ENCODE assay signal across 27 cellular contexts in the genomic region with DNA sequence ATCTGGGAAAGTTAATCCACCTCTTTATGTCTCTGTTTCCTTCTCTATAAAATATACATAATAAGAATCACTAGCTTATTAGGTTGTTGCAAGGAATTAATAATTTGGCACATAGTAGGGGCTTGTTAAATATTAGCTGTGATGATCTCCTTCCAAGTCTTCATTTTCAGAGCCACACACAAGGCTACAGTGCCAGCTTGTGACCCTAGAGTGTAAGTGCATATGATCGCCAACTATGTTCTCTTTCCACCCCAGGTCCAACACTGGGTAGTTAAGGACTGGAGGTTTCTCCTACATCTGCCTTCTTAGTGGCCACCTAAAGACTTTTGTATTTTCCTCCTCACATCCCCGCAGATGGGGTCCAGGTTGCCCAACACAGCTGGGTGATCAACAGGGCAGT. TPM values are rescaled to one million over a fixed set of nuclear protein-coding genes. Genes with fewer than 3 reads are reported as not detected.
DNase-seq lines count a peak whose midpoint lies in the region; ATAC-seq and TF ChIP-seq lines count a peak whose summit lies in the region.
"Had no signal": no experiment of that assay in that cellular context is flagged by ENCODE, and none has a peak within 500 bp of the region (broad histone marks: within the 10 kb centered on the region; RNA-seq: fewer than 3 reads in every experiment).

No MANE protein-coding gene starts in this region.

- H3K27ac ChIP-seq in H9 (ENCODE audit: insufficient read length, low read depth, low read length) (no peak overlapping the region), Panc1 (ENCODE audit: low read length) (no peak overlapping the region), mesendoderm (ENCODE audit: low read depth, low read length) (no peak overlapping the region), hepatocyte (no peak overlapping the region)
- H3K27ac ChIP-seq: brain microvascular endothelial cell, epithelial cell of prostate, uterus had no signal

- no peak overlapping the region for H3K4me3 Mint-ChIP-seq in H9
- H3K4me3 Mint-ChIP-seq in activated CD4-positive, alpha-beta T cell treated with anti-CD3 and anti-CD28 coated beads, Interleukin-2, amount 10 ng/mL, durations not matched to agents 24 days and 14 days = no peak overlapping the region
- H3K4me3 Mint-ChIP-seq: activated T-helper 1 cell treated with anti-CD3 and anti-CD28 coated beads, Interleukin-12 subunit alpha, Interleukin-12 subunit beta, Interleukin-2, Interleukin-4 antibody, amounts not matched to agents 30 ng/mL and 10 ng/mL and 1 ng/mL, durations not matched to agents 14 hours and 24 hours and 36 hours; CD14-positive monocyte; stimulated activated naive CD8-positive, alpha-beta T cell treated with anti-CD3 and anti-CD28 coated beads, Interleukin-15, amount 100 ng/mL, for 72 hours had no signal

- H3K79me1 ChIP-seq in H9 (ENCODE audit: insufficient read depth, low read depth, low read length, poor library complexity, severe bottlenecking) (no peaks in the 10 kb centered on the region), mesendoderm (ENCODE audit: low read length) (no peaks in the 10 kb centered on the region)

- intact Hi-C loops in Panc1 (cut with micrococcal nuclease; ENCODE audit: unreplicated experiment) = loop anchor here (2.0 to 10.0 kb wide), 2 partner anchors 211 to 545 kb away; no protein-coding TSS in a partner anchor
- intact Hi-C loops in activated CD4-positive, alpha-beta T cell treated with anti-CD3 and anti-CD28 coated beads, Interleukin-2, amount 10 ng/mL, durations not matched to agents 24 days and 14 days (cut with micrococcal nuclease) = no loop called here

- in situ Hi-C loops in Panc1 (cut with HindIII; ENCODE audit: low pct_unique_long_range_greater_than_20kb, low sequenced_read_pairs) = no loop called here

- H2BK120ac ChIP-seq in H9 (ENCODE audit: low read depth, low read length, poor library complexity, severe bottlenecking) (no peak overlapping the region), mesendoderm (ENCODE audit: low read depth, low read length) (no peak overlapping the region)

- H3T11ph ChIP-seq in H9 (ENCODE audit: low read length) = no peak overlapping the region

- no peak overlapping the region for H3K9ac ChIP-seq in H9 (ENCODE audit: extremely low read depth, insufficient read length, low read length)
- no peak overlapping the region for H3K9ac ChIP-seq in mesendoderm (ENCODE audit: low read length)
- H3K9ac ChIP-seq: SK-N-SH had no signal

- H2AFZ ChIP-seq in H9 (ENCODE audit: low read length) (no peak overlapping the region), hepatocyte (no peak overlapping the region)

- H3K18ac ChIP-seq in H9 (ENCODE audit: insufficient read length, low read depth, low read length) (no peak overlapping the region), mesendoderm (ENCODE audit: low read length) (no peak overlapping the region)

- H2AK5ac ChIP-seq in H9 (ENCODE audit: insufficient read length, low read length) (no peak overlapping the region), mesendoderm (ENCODE audit: low read length) (no peak overlapping the region)

- BruUV-seq in Panc1 (replicated peaks; lab: Mats Ljungman, UMichigan) = no TSS peak

- TF ChIP-seq CTCF in H9 (conservative IDR thresholded peaks at IDR 0.05) (peak; percentile 50; the same call in 2 of the 3 replicates), Panc1 (IDR thresholded peaks at IDR 0.05) (peak; percentile 68), epithelial cell of esophagus (IDR thresholded peaks at IDR 0.05; ENCODE audit: insufficient read depth, low read depth, low read length, missing control alignments) (peak; percentile 20), hepatocyte (IDR thresholded peaks at IDR 0.05; ENCODE audit: poor library complexity) (no peak)

- no CpG with 5 or more reads among the region's 2 CpGs for WGBS in H9 (ENCODE audit: extremely low coverage, insufficient read length, low lambda C conversion rate)
- WGBS in mesendoderm (ENCODE audit: extremely low coverage, insufficient coverage, low lambda C conversion rate) = no CpG with 5 or more reads among the region's 2 CpGs
- WGBS in hepatocyte (ENCODE audit: low lambda C conversion rate, missing lambda C conversion rate) = 97% methylated on average over 2 of the region's 2 CpGs

- peaks cover 2 to 3% of the 10 kb centered on the region in 2 experiments; a peak in 2 of 5 replicates for H3K9me3 Mint-ChIP-seq in H9
- no peaks in the 10 kb centered on the region for H3K9me3 Mint-ChIP-seq in activated CD4-positive, alpha-beta T cell treated with anti-CD3 and anti-CD28 coated beads, Interleukin-2, amount 10 ng/mL, durations not matched to agents 24 days and 14 days
- H3K9me3 Mint-ChIP-seq: activated T-helper 1 cell treated with anti-CD3 and anti-CD28 coated beads, Interleukin-12 subunit alpha, Interleukin-12 subunit beta, Interleukin-2, Interleukin-4 antibody, amounts not matched to agents 30 ng/mL and 10 ng/mL and 1 ng/mL, durations not matched to agents 14 hours and 24 hours and 36 hours; stimulated activated naive CD8-positive, alpha-beta T cell treated with anti-CD3 and anti-CD28 coated beads, Interleukin-15, amount 100 ng/mL, for 72 hours had no signal

- no peak overlapping the region for H3K14ac ChIP-seq in H9 (ENCODE audit: insufficient read depth, low read length)

- H2BK20ac ChIP-seq in H9 (ENCODE audit: low read depth, low read length, poor library complexity, severe bottlenecking) = no peak overlapping the region

- no peaks in the 10 kb centered on the region for H3K79me2 ChIP-seq in H9 (ENCODE audit: insufficient read depth, low read length)
- H3K79me2 ChIP-seq in mesendoderm (ENCODE audit: control insufficient read depth, insufficient read depth, low read length) = no peaks in the 10 kb centered on the region
- no peaks in the 10 kb centered on the region for H3K79me2 ChIP-seq in hepatocyte

- H3K4ac ChIP-seq in H9 (ENCODE audit: low read depth, low read length) (no peak overlapping the region), mesendoderm (ENCODE audit: low read depth, low read length) (no peak overlapping the region)

- H3K27me3 Mint-ChIP-seq in H9 (ENCODE audit: low read depth) = no peaks in the 10 kb centered on the region
- peaks cover 18% of the 10 kb centered on the region for H3K27me3 Mint-ChIP-seq in activated CD4-positive, alpha-beta T cell treated with anti-CD3 and anti-CD28 coated beads, Interleukin-2, amount 10 ng/mL, durations not matched to agents 24 days and 14 days
- H3K27me3 Mint-ChIP-seq: stimulated activated naive CD8-positive, alpha-beta T cell treated with anti-CD3 and anti-CD28 coated beads, Interleukin-15, amount 100 ng/mL, for 72 hours had no signal

- no peak overlapping the region for H2BK15ac ChIP-seq in H9 (ENCODE audit: low read depth, low read length)
- no peak overlapping the region for H2BK15ac ChIP-seq in mesendoderm (replicated peaks; ENCODE audit: low read depth)

- ATAC-seq in Panc1 = peak; percentile 78; the same call in 1 of the 2 replicates
- ATAC-seq: left cardiac atrium; stimulated activated naive CD8-positive, alpha-beta T cell treated with anti-CD3 and anti-CD28 coated beads, Interleukin-15, amount 100 ng/mL, for 72 hours had no signal

- H4K5ac ChIP-seq in H9 (ENCODE audit: insufficient read length, low read depth, low read length) = no peak overlapping the region
- H4K5ac ChIP-seq in mesendoderm (ENCODE audit: low read length) = no peak overlapping the region

- CTCF ChIA-PET in Panc1 (lab: Charles Lee) = interaction anchor here (0.9 kb wide), 1 partner anchor 212 kb away, joined by 3 read pairs; no protein-coding TSS in a partner anchor

- H3K36me3 Mint-ChIP-seq in H9 (ENCODE audit: insufficient read depth in 1 of 3, low read depth in 3 of 3) = peaks cover 0 to 3% (median 2%) of the 10 kb centered on the region in 3 experiments; a peak in 4 of 7 replicates
- no peaks in the 10 kb centered on the region for H3K36me3 Mint-ChIP-seq in activated CD4-positive, alpha-beta T cell treated with anti-CD3 and anti-CD28 coated beads, Interleukin-2, amount 10 ng/mL, durations not matched to agents 24 days and 14 days (ENCODE audit: low read depth)
- H3K36me3 Mint-ChIP-seq: CD14-positive monocyte had no signal

- no peak overlapping the region for H2BK12ac ChIP-seq in H9 (ENCODE audit: insufficient read length, low read depth, low read length)

- H3K27ac Mint-ChIP-seq in H9 = no peak overlapping the region
- H3K27ac Mint-ChIP-seq in activated CD4-positive, alpha-beta T cell treated with anti-CD3 and anti-CD28 coated beads, Interleukin-2, amount 10 ng/mL, durations not matched to agents 24 days and 14 days = no peak overlapping the region
- H3K27ac Mint-ChIP-seq: activated T-helper 1 cell treated with anti-CD3 and anti-CD28 coated beads, Interleukin-12 subunit alpha, Interleukin-12 subunit beta, Interleukin-2, Interleukin-4 antibody, amounts not matched to agents 30 ng/mL and 10 ng/mL and 1 ng/mL, durations not matched to agents 14 hours and 24 hours and 36 hours; CD14-positive monocyte; stimulated activated naive CD8-positive, alpha-beta T cell treated with anti-CD3 and anti-CD28 coated beads, Interleukin-15, amount 100 ng/mL, for 72 hours had no signal

- H3K4me1 Mint-ChIP-seq in H9 = no peaks in the 10 kb centered on the region
- no peaks in the 10 kb centered on the region for H3K4me1 Mint-ChIP-seq in activated CD4-positive, alpha-beta T cell treated with anti-CD3 and anti-CD28 coated beads, Interleukin-2, amount 10 ng/mL, durations not matched to agents 24 days and 14 days
- H3K4me1 Mint-ChIP-seq: CD14-positive monocyte; stimulated activated naive CD8-positive, alpha-beta T cell treated with anti-CD3 and anti-CD28 coated beads, Interleukin-15, amount 100 ng/mL, for 72 hours had no signal

- H3K23ac ChIP-seq in H9 (ENCODE audit: insufficient read length, low read depth, low read length) (no peak overlapping the region), mesendoderm (ENCODE audit: low read length) (no peak overlapping the region)

- H4K8ac ChIP-seq in H9 (replicated peaks; ENCODE audit: insufficient read length, low read depth, low read length) (no peak overlapping the region), mesendoderm (ENCODE audit: low read depth, low read length) (no peak overlapping the region)

- H3K27me3 ChIP-seq in H9 (ENCODE audit: insufficient read depth, low read length) = no peaks in the 10 kb centered on the region
- peaks cover 2% of the 10 kb centered on the region; the same call in 1 of the 2 replicates for H3K27me3 ChIP-seq in Panc1 (ENCODE audit: control insufficient read depth, insufficient read depth, low read length)
- no peaks in the 10 kb centered on the region for H3K27me3 ChIP-seq in mesendoderm (ENCODE audit: insufficient read depth, low read length, poor library complexity)
- H3K27me3 ChIP-seq in hepatocyte = no peaks in the 10 kb centered on the region
- H3K27me3 ChIP-seq: brain microvascular endothelial cell, uterus had no signal

- H2BK5ac ChIP-seq in H9 (ENCODE audit: insufficient read length, low read length) = no peak overlapping the region
- H2BK5ac ChIP-seq in mesendoderm (ENCODE audit: low read length) = no peak overlapping the region

- H3K4me2 ChIP-seq in H9 (ENCODE audit: insufficient read depth, insufficient read length, low read length) (no peak overlapping the region), mesendoderm (ENCODE audit: low read length) (no peak overlapping the region), hepatocyte (no peak overlapping the region)
- H3K4me2 ChIP-seq: SK-N-SH had no signal

- H4K20me1 ChIP-seq in H9 (ENCODE audit: control insufficient read depth, insufficient read depth, insufficient read length) (no peaks in the 10 kb centered on the region), hepatocyte (ENCODE audit: insufficient read depth, poor library complexity, severe bottlenecking) (no peaks in the 10 kb centered on the region)

- no peaks in the 10 kb centered on the region for H3K9me2 ChIP-seq in hepatocyte (replicated peaks; ENCODE audit: insufficient read depth)
- H3K9me2 ChIP-seq: SK-N-SH had no signal

- H3K4me1 ChIP-seq in H9 (ENCODE audit: insufficient read depth, low read length) (no peaks in the 10 kb centered on the region), Panc1 (ENCODE audit: control insufficient read depth, insufficient read depth, low read length) (no peaks in the 10 kb centered on the region), mesendoderm (ENCODE audit: control insufficient read depth, low read depth, low read length) (no peaks in the 10 kb centered on the region), hepatocyte (ENCODE audit: insufficient read depth) (peaks cover 6% of the 10 kb centered on the region)
- H3K4me1 ChIP-seq: uterus had no signal

- H3K9me3 ChIP-seq in H9 (ENCODE audit: control insufficient read depth, low read depth, low read length) (no peaks in the 10 kb centered on the region), Panc1 (ENCODE audit: control insufficient read depth, insufficient read depth, low read depth, low read length) (no peaks in the 10 kb centered on the region), hepatocyte (ENCODE audit: low read depth) (no peaks in the 10 kb centered on the region)
- H3K9me3 ChIP-seq: SK-N-SH, uterus had no signal

- no peak overlapping the region for H4K91ac ChIP-seq in H9 (ENCODE audit: insufficient read length, low read depth, low read length)

- no peak overlapping the region for H3K4me3 ChIP-seq in Panc1 (ENCODE audit: low read depth in 2 of 2, low read length in 2 of 2)
- H3K4me3 ChIP-seq in epithelial cell of esophagus (ENCODE audit: low read length) = no peak overlapping the region
- no peak overlapping the region for H3K4me3 ChIP-seq in mesendoderm (ENCODE audit: low read length)
- no peak overlapping the region for H3K4me3 ChIP-seq in hepatocyte
- H3K4me3 ChIP-seq: uterus had no signal

- POLR2A ChIA-PET in Panc1 (lab: Charles Lee) = no interaction called here

- H3K23me2 ChIP-seq in H9 (ENCODE audit: insufficient read length, low read depth, low read length, poor library complexity, severe bottlenecking) = no peaks in the 10 kb centered on the region

- H3K56ac ChIP-seq in H9 (ENCODE audit: insufficient read length, low read depth, low read length) (no peak overlapping the region), mesendoderm (ENCODE audit: low read length) (no peak overlapping the region)

- no peak for DNase-seq in H9
- DNase-seq in Panc1 (ENCODE audit: low read depth, low spot score) = no peak
- no peak for DNase-seq in epithelial cell of esophagus (ENCODE audit: low read depth)
- peak; percentile 38 for DNase-seq in mesendoderm
- DNase-seq in DMS153 (lab: John Stamatoyannopoulos, UW) = no peak
- DNase-seq in activated CD4-positive, alpha-beta T cell treated with anti-CD3 and anti-CD28 coated beads, Interleukin-2, amount 10 ng/mL, durations not matched to agents 24 days and 14 days = no peak
- no peak for DNase-seq in NCI-H2171 treated with DMSO at 0.1 percent for 48 hours (lab: John Stamatoyannopoulos, UW)
- DNase-seq in hepatocyte (ENCODE audit: low spot score) = no peak
- DNase-seq: activated naive CD4-positive, alpha-beta T cell treated with anti-CD3 and anti-CD28 coated beads, Interleukin-2, amount 50 U/mL, for 16 hours; amniotic stem cell; brain microvascular endothelial cell; Calu3; DND-41; head of caudate nucleus; left cardiac atrium; NCI-H1092 treated with DMSO at 0.1 percent for 48 hours; NCI-H187 treated with DMSO at 0.1 percent for 48 hours; NCI-H69; SK-N-SH; stimulated activated naive CD8-positive, alpha-beta T cell treated with anti-CD3 and anti-CD28 coated beads, Interleukin-15, amount 100 ng/mL, for 72 hours; uterus had no signal

- no peaks in the 10 kb centered on the region for H3K36me3 ChIP-seq in Panc1 (ENCODE audit: control insufficient read depth, insufficient read depth, low read length)
- peaks cover 2% of the 10 kb centered on the region for H3K36me3 ChIP-seq in mesendoderm (ENCODE audit: control insufficient read depth, insufficient read depth, low read length)
- H3K36me3 ChIP-seq in hepatocyte (replicated peaks; ENCODE audit: insufficient read depth, low read depth) = no peaks in the 10 kb centered on the region
- H3K36me3 ChIP-seq: brain microvascular endothelial cell, uterus had no signal

RNA-seq across cellular contexts. Expression of a gene that starts 17.9 kb away (rescaled TPM):
- total RNA-seq in H9 (2021) = 0.18 TPM in 1 of 2 replicates, not detected in the other
- not detected for total RNA-seq in Panc1 (2021; ENCODE audit: unreplicated experiment)
- polyA plus RNA-seq in Panc1 (2012; ENCODE audit: insufficient read length) = not detected
- 0.04 TPM for polyA plus RNA-seq in mesendoderm (2013, experiment 1 of 2)
- polyA plus RNA-seq in mesendoderm (2013, experiment 2 of 2) = 0.04 TPM
- not detected in 2 replicates for total RNA-seq in activated CD4-positive, alpha-beta T cell treated with anti-CD3 and anti-CD28 coated beads, Interleukin-2, amount 10 ng/mL, durations not matched to agents 24 days and 14 days
- not detected in 2 replicates for total RNA-seq in hepatocyte
- 0.10 TPM in 1 of 2 replicates, not detected in the other for polyA plus RNA-seq in hepatocyte
- total RNA-seq: activated T-helper 1 cell treated with anti-CD3 and anti-CD28 coated beads, Interleukin-12 subunit alpha, Interleukin-12 subunit beta, Interleukin-2, Interleukin-4 antibody, amounts not matched to agents 30 ng/mL and 10 ng/mL and 1 ng/mL, durations not matched to agents 14 hours and 24 hours and 36 hours; Calu3; left cardiac atrium; mesenteric fat pad; myocyte; T-helper 2 cell treated with Interferon-gamma antibody and Interleukin-4, amounts not matched to agents 100 ng/mL and 5 ng/mL, for 36 hours; uterus had no signal
- polyA plus RNA-seq: CD14-positive monocyte, SK-N-SH had no signal
